13 cellular contexts compared by ENCODE assay signal in genomic region chr18:76488190-76488589, GRCh38. TPM values are rescaled to one million over a fixed set of nuclear protein-coding genes. Genes with fewer than 3 reads are reported as not detected.
DNase-seq lines count a peak whose midpoint lies in the region; ATAC-seq and TF ChIP-seq lines count a peak whose summit lies in the region.
"Had no signal": no experiment of that assay in that cellular context is flagged by ENCODE, and none has a peak within 500 bp of the region (broad histone marks: within the 10 kb centered on the region; RNA-seq: fewer than 3 reads in every experiment).

No MANE protein-coding gene starts in this region.

- peak overlapping the region in 5 of 11 experiments; percentile 6 to 16 (median 14); a peak in 1 of 22 replicates for H3K9ac ChIP-seq in BLaER1 treated with 17β-estradiol and CSF1 and Interleukin-3, amounts not matched to agents 10 nM and 100 nM
- H3K9ac ChIP-seq in fibroblast of lung (ENCODE audit: insufficient read depth, low read length) = no peak overlapping the region

- ATAC-seq in GM18517 (IDR thresholded peaks at IDR 0.05; ENCODE audit: unreplicated experiment) = no peak
- ATAC-seq in lower lobe of right lung = no peak
- no peak for ATAC-seq in GM18519 (IDR thresholded peaks at IDR 0.05; ENCODE audit: low FRiP score, unreplicated experiment)

- no peaks in the 10 kb centered on the region for H3K27me3 ChIP-seq in BLaER1 treated with 17β-estradiol and CSF1 and Interleukin-3, amounts not matched to agents 10 nM and 100 nM
- no peaks in the 10 kb centered on the region for H3K27me3 ChIP-seq in fibroblast of lung (ENCODE audit: control insufficient read depth, insufficient read depth, low read length)
- H3K27me3 ChIP-seq in neuron (ENCODE audit: insufficient read depth, low read length) = no peaks in the 10 kb centered on the region
- no peaks in the 10 kb centered on the region for H3K27me3 ChIP-seq in lower lobe of right lung (ENCODE audit: low read depth)

- H4K20me1 ChIP-seq in BLaER1 treated with 17β-estradiol and CSF1 and Interleukin-3, amounts not matched to agents 10 nM and 100 nM = peaks cover 54 to 88% (median 68%) of the 10 kb centered on the region in 11 experiments; a peak in 21 of 22 replicates
- no peaks in the 10 kb centered on the region for H4K20me1 ChIP-seq in fibroblast of lung (ENCODE audit: control insufficient read depth, extremely low read depth, insufficient read depth, low read length)

- intact Hi-C loops in lower lobe of right lung (cut with DNase I) = no loop called here

- no peak overlapping the region for H3K4me3 ChIP-seq in BLaER1 treated with 17β-estradiol and CSF1 and Interleukin-3, amounts not matched to agents 10 nM and 100 nM
- H3K4me3 ChIP-seq in fibroblast of lung (replicated peaks in 1 of 4; ENCODE audit: control extremely low read depth in 1 of 4, insufficient read depth in 1 of 4, low read depth in 3 of 4, low read length in 4 of 4) (peak overlapping the region in 2 of 4 experiments; percentile 74 to 86), neuron (ENCODE audit: low read length) (peak overlapping the region; percentile 7), lower lobe of right lung (no peak overlapping the region)
- H3K4me3 ChIP-seq: PC-9, tibial artery had no signal

- H2AFZ ChIP-seq in fibroblast of lung (ENCODE audit: low read length) = no peak overlapping the region
- no peak overlapping the region for H2AFZ ChIP-seq in neuron (ENCODE audit: low read depth, low read length)
- H2AFZ ChIP-seq: PC-9 had no signal

- DNase-seq in NCI-H526 (lab: John Stamatoyannopoulos, UW) = peak; percentile 72 to 81
- DNase-seq in fibroblast of lung (ENCODE audit: low read depth in 2 of 2) = peak; percentile 67 to 79
- DNase-seq in lower lobe of right lung = no peak
- no peak for DNase-seq in HT-29 (ENCODE audit: low spot score)
- DNase-seq: activated T-cell treated with anti-CD3 and anti-CD28 coated beads, Interleukin-2, amount 50 U/mL, for 1 hour; erythroblast; PC-9 had no signal

- no peaks in the 10 kb centered on the region for H3K9me3 ChIP-seq in BLaER1 treated with 17β-estradiol and CSF1 and Interleukin-3, amounts not matched to agents 10 nM and 100 nM (replicated peaks in 1 of 11)
- H3K9me3 ChIP-seq in fibroblast of lung (ENCODE audit: control insufficient read depth, insufficient read depth, low read depth, low read length) (no peaks in the 10 kb centered on the region), neuron (ENCODE audit: low read length) (no peaks in the 10 kb centered on the region), lower lobe of right lung (no peaks in the 10 kb centered on the region)
- H3K9me3 ChIP-seq: tibial artery had no signal

- peaks cover 64 to 77% (median 72%) of the 10 kb centered on the region in 10 experiments for H3K4me1 ChIP-seq in BLaER1 treated with 17β-estradiol and CSF1 and Interleukin-3, amounts not matched to agents 10 nM and 100 nM
- peaks cover 11% of the 10 kb centered on the region for H3K4me1 ChIP-seq in fibroblast of lung (ENCODE audit: control insufficient read depth, extremely low read depth, insufficient read depth, low read length)
- peaks cover 53% of the 10 kb centered on the region for H3K4me1 ChIP-seq in neuron (ENCODE audit: insufficient read depth, low read length)
- H3K4me1 ChIP-seq in lower lobe of right lung = peaks cover 32% of the 10 kb centered on the region

- peak overlapping the region; percentile 31 to 100 (median 96); a peak in 21 of 22 replicates for H3K4me2 ChIP-seq in BLaER1 treated with 17β-estradiol and CSF1 and Interleukin-3, amounts not matched to agents 10 nM and 100 nM
- H3K4me2 ChIP-seq in fibroblast of lung (ENCODE audit: extremely low read depth, insufficient read depth, low read length) = peak overlapping the region; percentile 93
- H3K4me2 ChIP-seq: PC-9 had no signal

- no peak for TF ChIP-seq CTCF in fibroblast of lung (conservative IDR thresholded peaks at IDR 0.05 in 1 of 2, IDR thresholded peaks at IDR 0.05 in 1 of 2; ENCODE audit: low read depth in 1 of 2, low read length in 2 of 2)
- TF ChIP-seq CTCF in lower lobe of right lung (IDR thresholded peaks at IDR 0.05) = no peak

- peaks cover 9 to 17% (median 13%) of the 10 kb centered on the region in 11 experiments; a peak in 21 of 22 replicates for H3K36me3 ChIP-seq in BLaER1 treated with 17β-estradiol and CSF1 and Interleukin-3, amounts not matched to agents 10 nM and 100 nM
- H3K36me3 ChIP-seq in fibroblast of lung (ENCODE audit: control insufficient read depth, insufficient read depth, low read length) (no peaks in the 10 kb centered on the region), neuron (ENCODE audit: insufficient read depth, low read length) (peaks cover 9% of the 10 kb centered on the region), lower lobe of right lung (no peaks in the 10 kb centered on the region)
- H3K36me3 ChIP-seq: tibial artery had no signal

- H3K27ac ChIP-seq in BLaER1 treated with 17β-estradiol and CSF1 and Interleukin-3, amounts not matched to agents 10 nM and 100 nM = peak overlapping the region in 3 of 11 experiments; percentile 32 to 40 (median 34); a peak in 2 of 22 replicates
- H3K27ac ChIP-seq in fibroblast of lung (ENCODE audit: insufficient read depth, low read length) (peak overlapping the region; percentile 54), lower lobe of right lung (no peak overlapping the region)
- H3K27ac ChIP-seq: C4-2B, PC-9, tibial artery had no signal

- peaks cover 78% of the 10 kb centered on the region for H3K79me2 ChIP-seq in fibroblast of lung (ENCODE audit: control insufficient read depth, insufficient read depth, low read length)

RNA-seq across cellular contexts. Expression of gene ZNF516, which starts 6.9 kb away (rescaled TPM):
- total RNA-seq in fibroblast of lung (28.0 and 32.7 TPM in 2 replicates), lower lobe of right lung (28.8 TPM)
- 7.9 and 12.0 TPM in 2 replicates for polyA plus RNA-seq in fibroblast of lung
- 12.1 and 15.4 TPM in 2 replicates for polyA plus RNA-seq in fibroblast of lung (2012)
- 12.6 and 13.6 TPM in 2 replicates for polyA minus RNA-seq in fibroblast of lung (ENCODE audit: low replicate concordance)
- total RNA-seq in HT-29 (2014; rRNA removed; shearing (Covaris generic)) = 8.1 and 10.4 TPM in 2 replicates

Comparison
In these comparisons a context has a peak if more than half of its experiments do, and no peak if none do; other contexts are left out.
1. DNase-seq: peak in NCI-H526 (2 of 2) and fibroblast of lung (2 of 2); none in lower lobe of right lung (single experiment) and HT-29 (single experiment).